In genomic region chr19:5165697-5166019, GRCh38 we compare ENCODE assay signal across 18 cellular contexts.
"Had no signal": no experiment of that assay in that cellular context is flagged by ENCODE, and none has a peak within 500 bp of the region (broad histone marks: within the 10 kb centered on the region; RNA-seq: fewer than 3 reads in every experiment).

No MANE protein-coding gene starts in this region.

- H3K27ac ChIP-seq: coronary artery, heart left ventricle, right atrium auricular region, sigmoid colon, skin epidermis, testis, tibial nerve had no signal

- H3K4me3 ChIP-seq: coronary artery, heart left ventricle, right atrium auricular region, sigmoid colon, skin epidermis, testis, tibial nerve had no signal

- DNase-seq: effector CD4-positive, alpha-beta T cell; endodermal cell; hippocampal formation; mesendoderm; naive thymus-derived CD8-positive, alpha-beta T cell; sigmoid colon; stimulated activated CD4-positive, alpha-beta T cell treated with anti-CD3 and anti-CD28 coated beads, Interleukin-2, amount 100 ng/mL, for 24 hours; stimulated activated CD4-positive, alpha-beta T cell treated with anti-CD3 and anti-CD28 coated beads, Interleukin-4, amount 100 ng/mL, for 4 hours; stimulated activated naive B cell treated with anti-CD40 and anti-IgM and Interleukin-4, amounts not matched to agents 10 μg/mL and 1 μg/mL and 100 μg/mL, for 72 hours; stimulated activated naive CD8-positive, alpha-beta T cell treated with anti-CD3 and anti-CD28 coated beads, Interleukin-15, amount 100 ng/mL, for 72 hours; testis had no signal

- H3K9me3 ChIP-seq: sigmoid colon, testis had no signal

- H3K9me3 Mint-ChIP-seq: stimulated activated naive CD8-positive, alpha-beta T cell treated with anti-CD3 and anti-CD28 coated beads, Interleukin-15, amount 100 ng/mL, for 72 hours had no signal

- H3K27ac Mint-ChIP-seq: endodermal cell; stimulated activated naive B cell treated with anti-CD40 and anti-IgM and Interleukin-4, amounts not matched to agents 10 μg/mL and 1 μg/mL and 100 μg/mL, for 72 hours; stimulated activated naive CD8-positive, alpha-beta T cell treated with anti-CD3 and anti-CD28 coated beads, Interleukin-15, amount 100 ng/mL, for 72 hours had no signal

- H3K4me1 Mint-ChIP-seq: stimulated activated naive CD8-positive, alpha-beta T cell treated with anti-CD3 and anti-CD28 coated beads, Interleukin-15, amount 100 ng/mL, for 72 hours had no signal

- H3K27me3 ChIP-seq: heart left ventricle, right atrium auricular region, sigmoid colon, testis, tibial nerve had no signal

- FAIRE-seq: endothelial cell of umbilical vein, frontal cortex had no signal

- H3K36me3 ChIP-seq: heart left ventricle, right atrium auricular region, sigmoid colon, tibial nerve had no signal

- ATAC-seq: heart left ventricle; naive thymus-derived CD8-positive, alpha-beta T cell; stimulated activated naive B cell treated with anti-CD40 and anti-IgM and Interleukin-4, amounts not matched to agents 10 μg/mL and 1 μg/mL and 100 μg/mL, for 72 hours; stimulated activated naive CD8-positive, alpha-beta T cell treated with anti-CD3 and anti-CD28 coated beads, Interleukin-15, amount 100 ng/mL, for 72 hours had no signal

- H3K4me3 Mint-ChIP-seq: endodermal cell; naive thymus-derived CD8-positive, alpha-beta T cell; stimulated activated naive B cell treated with anti-CD40 and anti-IgM and Interleukin-4, amounts not matched to agents 10 μg/mL and 1 μg/mL and 100 μg/mL, for 72 hours; stimulated activated naive CD8-positive, alpha-beta T cell treated with anti-CD3 and anti-CD28 coated beads, Interleukin-15, amount 100 ng/mL, for 72 hours had no signal

- H3K4me1 ChIP-seq: heart left ventricle, right atrium auricular region, sigmoid colon, testis, tibial nerve had no signal
